ENCODE assay signal across 19 cellular contexts in the genomic region with DNA sequence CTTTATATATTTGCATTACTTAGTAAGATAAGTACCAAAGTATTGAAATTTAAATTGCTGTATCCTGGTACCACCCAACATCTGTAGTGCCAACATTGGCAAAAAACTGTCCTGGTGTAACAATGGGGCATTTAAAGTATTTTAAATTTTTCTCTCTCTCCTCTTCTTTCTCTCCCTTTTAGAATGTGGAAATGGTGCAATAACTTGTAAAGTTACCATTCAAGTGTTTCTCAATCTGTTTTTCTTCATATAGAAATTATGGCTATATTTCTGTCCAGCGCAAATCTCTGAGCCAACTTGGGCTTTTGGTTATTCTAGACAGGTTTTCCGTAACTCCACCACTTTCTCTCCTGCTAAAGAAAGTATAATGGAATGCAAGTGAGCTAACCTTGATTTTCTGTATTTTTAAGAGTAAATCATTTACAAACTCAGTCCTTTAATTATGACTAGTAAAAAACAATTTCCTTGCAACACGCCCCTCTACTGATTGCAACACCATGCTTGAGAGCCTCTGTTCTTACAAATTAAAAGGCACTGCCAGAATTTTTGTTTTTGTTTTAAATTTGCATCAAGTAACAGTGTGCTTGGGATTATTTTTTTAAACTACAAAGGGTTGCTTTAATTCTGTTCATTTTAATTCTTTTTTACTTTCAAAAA.
DNase-seq lines count a peak whose midpoint lies in the region; ATAC-seq, FAIRE-seq and TF ChIP-seq lines count a peak whose summit lies in the region.
"Had no signal": no experiment of that assay in that cellular context is flagged by ENCODE, and none has a peak within 500 bp of the region (broad histone marks: within the 10 kb centered on the region; RNA-seq: fewer than 3 reads in every experiment).

No MANE protein-coding gene starts in this region.

- peak; percentile 59 for FAIRE-seq in pancreas (lab: Jason Lieb, UNC)
- FAIRE-seq: GM12892 had no signal

- TF ChIP-seq EP300 in gastroesophageal sphincter (IDR thresholded peaks at IDR 0.05): no peak

- DNase-seq in GM23248 (peak; percentile 45), OCI-M1 (lab: John Stamatoyannopoulos, UW) (peak; percentile 25), pancreas (no peak), dedifferentiated amniotic fluid mesenchymal stem cell (ENCODE audit: extremely low spot score) (no peak)
- DNase-seq in activated CD8-positive, alpha-beta T cell treated with anti-CD3 and anti-CD28 coated beads, Interleukin-2, amount 10 ng/mL, durations not matched to agents 7 days and 5 days: no peak
- DNase-seq: activated CD4-positive, alpha-beta T cell treated with anti-CD3 and anti-CD28 coated beads, Interleukin-2, amount 50 U/mL, for 1 hour; C1 segment of cervical spinal cord; DND-41; effector CD8-positive, alpha-beta T cell; glutamatergic neuron; NCI-H1417 treated with DMSO at 0.1 percent for 48 hours; NCI-H524; stimulated activated naive B cell treated with anti-CD40 and anti-IgM and Interleukin-4, amounts not matched to agents 10 μg/mL and 1 μg/mL and 100 μg/mL, for 72 hours; T-helper 9 cell had no signal

- no peaks in the 10 kb centered on the region for H3K36me3 Mint-ChIP-seq in activated CD8-positive, alpha-beta T cell treated with anti-CD3 and anti-CD28 coated beads, Interleukin-2, amount 10 ng/mL, durations not matched to agents 7 days and 5 days (ENCODE audit: low read depth)
- H3K36me3 Mint-ChIP-seq: stimulated activated naive B cell treated with anti-CD40 and anti-IgM and Interleukin-4, amounts not matched to agents 10 μg/mL and 1 μg/mL and 100 μg/mL, for 72 hours had no signal

- H3K36me3 ChIP-seq in GM23248 (ENCODE audit: low read depth) (no peaks in the 10 kb centered on the region), gastroesophageal sphincter (no peaks in the 10 kb centered on the region), pancreas (no peaks in the 10 kb centered on the region)

- H3K9me3 Mint-ChIP-seq in activated CD8-positive, alpha-beta T cell treated with anti-CD3 and anti-CD28 coated beads, Interleukin-2, amount 10 ng/mL, durations not matched to agents 7 days and 5 days (ENCODE audit: insufficient read depth): no peaks in the 10 kb centered on the region
- H3K9me3 Mint-ChIP-seq: activated T-helper 1 cell treated with anti-CD3 and anti-CD28 coated beads, Interleukin-12 subunit alpha, Interleukin-12 subunit beta, Interleukin-2, Interleukin-4 antibody, amounts not matched to agents 30 ng/mL and 10 ng/mL and 1 ng/mL, durations not matched to agents 14 hours and 24 hours and 36 hours had no signal

- H3K27ac Mint-ChIP-seq in activated CD8-positive, alpha-beta T cell treated with anti-CD3 and anti-CD28 coated beads, Interleukin-2, amount 10 ng/mL, durations not matched to agents 7 days and 5 days: no peak overlapping the region
- H3K27ac Mint-ChIP-seq: activated T-helper 1 cell treated with anti-CD3 and anti-CD28 coated beads, Interleukin-12 subunit alpha, Interleukin-12 subunit beta, Interleukin-2, Interleukin-4 antibody, amounts not matched to agents 30 ng/mL and 10 ng/mL and 1 ng/mL, durations not matched to agents 14 hours and 24 hours and 36 hours; stimulated activated naive B cell treated with anti-CD40 and anti-IgM and Interleukin-4, amounts not matched to agents 10 μg/mL and 1 μg/mL and 100 μg/mL, for 72 hours had no signal

- H2AFZ ChIP-seq in GM23248: no peak overlapping the region

- H3K27me3 ChIP-seq in GM23248 (replicated peaks; ENCODE audit: insufficient read depth): no peaks in the 10 kb centered on the region
- H3K27me3 ChIP-seq in gastroesophageal sphincter: no peaks in the 10 kb centered on the region
- no peaks in the 10 kb centered on the region for H3K27me3 ChIP-seq in pancreas

- intact Hi-C loops in pancreas (cut with DNase I): no loop called here

- TF ChIP-seq CTCF in gastroesophageal sphincter (IDR thresholded peaks at IDR 0.05) (no peak), pancreas (IDR thresholded peaks at IDR 0.05) (no peak)

- no peaks in the 10 kb centered on the region for H3K27me3 Mint-ChIP-seq in activated CD8-positive, alpha-beta T cell treated with anti-CD3 and anti-CD28 coated beads, Interleukin-2, amount 10 ng/mL, durations not matched to agents 7 days and 5 days (ENCODE audit: low read depth)

- H3K4me2 ChIP-seq in GM23248 (ENCODE audit: unreplicated experiment): no peak overlapping the region

- no peaks in the 10 kb centered on the region for H3K9me2 ChIP-seq in GM23248 (ENCODE audit: insufficient read depth)

- peaks cover 14% of the 10 kb centered on the region for H3K4me1 ChIP-seq in GM23248 (ENCODE audit: insufficient read depth)
- H3K4me1 ChIP-seq in gastroesophageal sphincter: no peaks in the 10 kb centered on the region
- H3K4me1 ChIP-seq in pancreas: peaks cover 0 to 8% (median 5%) of the 10 kb centered on the region in 3 donors

- H3K9me3 ChIP-seq in GM23248 (ENCODE audit: low read depth) (no peaks in the 10 kb centered on the region), gastroesophageal sphincter (no peaks in the 10 kb centered on the region), pancreas (no peaks in the 10 kb centered on the region)

- peak overlapping the region; percentile 42 for H3K27ac ChIP-seq in GM23248
- peak overlapping the region in 2 of 4 donors; percentile 19 to 20 for H3K27ac ChIP-seq in gastroesophageal sphincter
- no peak overlapping the region for H3K27ac ChIP-seq in pancreas

- TF ChIP-seq POLR2A in gastroesophageal sphincter (IDR thresholded peaks at IDR 0.05): no peak

- 87 to 89% methylated on average over 3 of the region's 3 CpGs for WGBS in GM23248 (ENCODE audit: low coverage in 1 of 2, low lambda C conversion rate in 2 of 2, missing lambda C conversion rate in 2 of 2), 2 experiments
- 81 to 100% methylated on average over 2 to 3 of the region's 3 CpGs for WGBS in gastroesophageal sphincter (ENCODE audit: low coverage in 1 of 2), 2 donors
- 64 to 70% methylated on average over 3 of the region's 3 CpGs for WGBS in pancreas, 2 donors

- CTCF ChIA-PET in activated CD8-positive, alpha-beta T cell treated with anti-CD3 and anti-CD28 coated beads, Interleukin-2, amount 10 ng/mL, durations not matched to agents 7 days and 5 days (lab: Charles Lee): no interaction called here

- ATAC-seq in gastroesophageal sphincter: peak; percentile 58
- ATAC-seq in pancreas: peak; percentile 55 to 68 (median 56)
- no peak for ATAC-seq in HG03571 (IDR thresholded peaks at IDR 0.05; ENCODE audit: unreplicated experiment)
- no peak for ATAC-seq in activated CD8-positive, alpha-beta T cell treated with anti-CD3 and anti-CD28 coated beads, Interleukin-2, amount 10 ng/mL, durations not matched to agents 7 days and 5 days
- ATAC-seq in GM19397 (IDR thresholded peaks at IDR 0.05; ENCODE audit: unreplicated experiment): no peak
- ATAC-seq: stimulated activated naive B cell treated with anti-CD40 and anti-IgM and Interleukin-4, amounts not matched to agents 10 μg/mL and 1 μg/mL and 100 μg/mL, for 72 hours had no signal

- H3K9ac ChIP-seq in GM23248: no peak overlapping the region

- H3K79me2 ChIP-seq in GM23248 (ENCODE audit: insufficient read depth): no peaks in the 10 kb centered on the region

- H3F3A ChIP-seq in GM23248 (ENCODE audit: insufficient read depth): peaks cover 13% of the 10 kb centered on the region

- in situ Hi-C loops in GM23248 (cut with MboI): no loop called here

- POLR2A ChIA-PET in activated CD8-positive, alpha-beta T cell treated with anti-CD3 and anti-CD28 coated beads, Interleukin-2, amount 10 ng/mL, durations not matched to agents 7 days and 5 days (lab: Charles Lee): no interaction called here

- no peaks in the 10 kb centered on the region for H3K4me1 Mint-ChIP-seq in activated CD8-positive, alpha-beta T cell treated with anti-CD3 and anti-CD28 coated beads, Interleukin-2, amount 10 ng/mL, durations not matched to agents 7 days and 5 days (ENCODE audit: low read depth)

- H3K4me3 ChIP-seq in GM23248: no peak overlapping the region
- H3K4me3 ChIP-seq in gastroesophageal sphincter: no peak overlapping the region
- H3K4me3 ChIP-seq in pancreas: no peak overlapping the region

- H3K4me3 Mint-ChIP-seq in activated CD8-positive, alpha-beta T cell treated with anti-CD3 and anti-CD28 coated beads, Interleukin-2, amount 10 ng/mL, durations not matched to agents 7 days and 5 days: no peak overlapping the region
- H3K4me3 Mint-ChIP-seq: activated T-helper 1 cell treated with anti-CD3 and anti-CD28 coated beads, Interleukin-12 subunit alpha, Interleukin-12 subunit beta, Interleukin-2, Interleukin-4 antibody, amounts not matched to agents 30 ng/mL and 10 ng/mL and 1 ng/mL, durations not matched to agents 14 hours and 24 hours and 36 hours; stimulated activated naive B cell treated with anti-CD40 and anti-IgM and Interleukin-4, amounts not matched to agents 10 μg/mL and 1 μg/mL and 100 μg/mL, for 72 hours had no signal

- H4K20me1 ChIP-seq in GM23248 (ENCODE audit: insufficient read depth): no peaks in the 10 kb centered on the region

Comparison
In these comparisons a context has a peak if more than half of its experiments do, and no peak if none do; other contexts are left out.
1. DNase-seq: peak in GM23248 (single experiment) and OCI-M1 (single experiment); none in pancreas (0 of 6), dedifferentiated amniotic fluid mesenchymal stem cell (single experiment) and activated CD8-positive, alpha-beta T cell treated with anti-CD3 and anti-CD28 coated beads, Interleukin-2, amount 10 ng/mL, durations not matched to agents 7 days and 5 days (single experiment).
2. ATAC-seq: peak in gastroesophageal sphincter (single experiment) and pancreas (4 of 4); none in HG03571 (single experiment), activated CD8-positive, alpha-beta T cell treated with anti-CD3 and anti-CD28 coated beads, Interleukin-2, amount 10 ng/mL, durations not matched to agents 7 days and 5 days (single experiment) and GM19397 (single experiment).